ENCODE assay signal across 8 cellular contexts in the genomic region with DNA sequence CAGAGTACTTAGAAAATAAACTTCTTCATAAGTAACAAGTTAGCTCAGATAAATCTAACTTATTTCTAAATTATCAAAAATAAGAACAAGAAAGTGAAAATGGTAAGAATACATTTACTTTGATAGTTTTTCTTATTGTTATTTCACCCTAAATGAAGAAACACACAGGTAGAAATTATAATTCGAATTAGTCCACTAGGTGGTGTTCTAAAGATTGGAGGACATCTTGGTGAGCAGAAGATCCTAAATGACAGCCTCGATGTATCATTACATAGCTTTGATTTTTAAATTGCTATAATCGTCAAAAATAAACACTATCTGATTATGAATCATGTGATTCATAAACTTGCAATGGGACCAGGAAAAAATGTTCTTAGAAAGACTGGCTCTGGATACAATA.
A peak's percentile ranks its signal among the peaks of the same experiment; 100 is the strongest.
DNase-seq lines count a peak whose midpoint lies in the region; ATAC-seq and TF ChIP-seq lines count a peak whose summit lies in the region.

No MANE protein-coding gene starts in this region.

- in situ Hi-C loops in astrocyte of the cerebellum (cut with HindIII; ENCODE audit: low sequenced_read_pairs): no loop called here

- H3K4me1 ChIP-seq in neural progenitor cell: no peaks in the 10 kb centered on the region
- H3K4me1 ChIP-seq in Caco-2: no peaks in the 10 kb centered on the region

- no peak overlapping the region for H3K4me3 Mint-ChIP-seq in neural progenitor cell
- H3K4me3 Mint-ChIP-seq in Caco-2 (ENCODE audit: unreplicated experiment): no peak overlapping the region

- H3K27ac ChIP-seq in neural progenitor cell: no peak overlapping the region

- H3K9me3 Mint-ChIP-seq in neural progenitor cell (no peaks in the 10 kb centered on the region), Caco-2 (ENCODE audit: unreplicated experiment) (no peaks in the 10 kb centered on the region)

- H3K27me3 ChIP-seq in neural progenitor cell: no peaks in the 10 kb centered on the region
- H3K27me3 ChIP-seq in Caco-2 (replicated peaks; ENCODE audit: control insufficient read depth, insufficient read depth, low read length): no peaks in the 10 kb centered on the region

- no peak overlapping the region for H3K9ac ChIP-seq in neural progenitor cell

- H3K36me3 ChIP-seq in neural progenitor cell: no peaks in the 10 kb centered on the region
- no peaks in the 10 kb centered on the region for H3K36me3 ChIP-seq in Caco-2 (ENCODE audit: control insufficient read depth, insufficient read depth, low read length)

- no peaks in the 10 kb centered on the region for H3K79me2 ChIP-seq in neural progenitor cell (ENCODE audit: low read depth)

- CTCF ChIA-PET in Caco-2 (lab: Charles Lee): interaction anchor here (1.0 kb wide), 1 partner anchor 38 kb away, joined by 5 read pairs; no protein-coding TSS in a partner anchor

- H3K4me1 Mint-ChIP-seq in neural progenitor cell (no peaks in the 10 kb centered on the region), Caco-2 (ENCODE audit: low read depth, unreplicated experiment) (no peaks in the 10 kb centered on the region)

- no peaks in the 10 kb centered on the region for H3K36me3 Mint-ChIP-seq in neural progenitor cell
- H3K36me3 Mint-ChIP-seq in Caco-2 (ENCODE audit: insufficient read depth, unreplicated experiment): no peaks in the 10 kb centered on the region

- H3K27ac Mint-ChIP-seq in neural progenitor cell (no peak overlapping the region), Caco-2 (ENCODE audit: unreplicated experiment) (no peak overlapping the region)

- H3K9me3 ChIP-seq in neural progenitor cell (ENCODE audit: low read depth): no peaks in the 10 kb centered on the region
- no peaks in the 10 kb centered on the region for H3K9me3 ChIP-seq in Caco-2

- no peak overlapping the region for H3K4me3 ChIP-seq in astrocyte of the cerebellum (ENCODE audit: low read depth, low read length)
- H3K4me3 ChIP-seq in neural progenitor cell: no peak overlapping the region
- H3K4me3 ChIP-seq in Caco-2 (ENCODE audit: low read depth, low read length): no peak overlapping the region

- no peak overlapping the region for H3K4me2 ChIP-seq in neural progenitor cell

- H2AFZ ChIP-seq in neural progenitor cell (replicated peaks): no peak overlapping the region

- H3K27me3 Mint-ChIP-seq in neural progenitor cell (ENCODE audit: insufficient read depth, low read depth): no peaks in the 10 kb centered on the region
- H3K27me3 Mint-ChIP-seq in Caco-2 (ENCODE audit: insufficient read depth, unreplicated experiment): peaks cover 10% of the 10 kb centered on the region

- ATAC-seq in HG02938 (IDR thresholded peaks at IDR 0.05; ENCODE audit: unreplicated experiment): peak; percentile 58

- no TSS peak for BruUV-seq in Caco-2 (replicated peaks; lab: Mats Ljungman, UMichigan)

- no peaks in the 10 kb centered on the region for H3F3A ChIP-seq in neural progenitor cell (ENCODE audit: low read depth)

- intact Hi-C loops in Caco-2 (cut with micrococcal nuclease; ENCODE audit: unreplicated experiment): loop anchor here (1.0 kb wide), 1 partner anchor 38 kb away; no protein-coding TSS in a partner anchor

- H4K20me1 ChIP-seq in neural progenitor cell (ENCODE audit: low read depth): no peaks in the 10 kb centered on the region

- TF ChIP-seq CTCF in astrocyte of the cerebellum (IDR thresholded peaks at IDR 0.05; ENCODE audit: low read depth, low read length, missing control alignments): peak; percentile 32
- TF ChIP-seq CTCF in neural progenitor cell (IDR thresholded peaks at IDR 0.05): peak; percentile 53
- TF ChIP-seq CTCF in Caco-2 (IDR thresholded peaks at IDR 0.05; ENCODE audit: insufficient read depth in 1 of 2, low read depth in 1 of 2, low read length in 1 of 2, severe bottlenecking in 1 of 2, unreplicated experiment in 1 of 2): peak in 1 of 2 experiments; percentile 26

- DNase-seq in DMS53 (lab: John Stamatoyannopoulos, UW) (peak; percentile 17), DMS53 treated with DMSO at 0.1 percent for 48 hours (lab: John Stamatoyannopoulos, UW; ENCODE audit: unreplicated experiment) (no peak), astrocyte of the cerebellum (ENCODE audit: low read depth) (no peak), neural progenitor cell (ENCODE audit: low spot score) (peak; percentile 10), Caco-2 (no peak), NCI-H1105 treated with DMSO at 0.1 percent for 48 hours (lab: John Stamatoyannopoulos, UW) (no peak), DMS79 (lab: John Stamatoyannopoulos, UW) (no peak)

- POLR2A ChIA-PET in Caco-2 (lab: Charles Lee): no interaction called here

Comparison
In these comparisons a context has a peak if more than half of its experiments do, and no peak if none do; other contexts are left out.
1. DNase-seq: peak in DMS53 (single experiment) and neural progenitor cell (single experiment); none in DMS53 treated with DMSO at 0.1 percent for 48 hours (single experiment), astrocyte of the cerebellum (single experiment), Caco-2 (0 of 2), NCI-H1105 treated with DMSO at 0.1 percent for 48 hours (single experiment) and DMS79 (single experiment).